ENCODE assay signal across 9 cellular contexts in genomic region chr5:6721442-6721841, GRCh38. TPM values are rescaled to one million over a fixed set of nuclear protein-coding genes. Genes with fewer than 3 reads are reported as not detected.
DNase-seq lines count a peak whose midpoint lies in the region; ATAC-seq and TF ChIP-seq lines count a peak whose summit lies in the region.
"Had no signal": no experiment of that assay in that cellular context is flagged by ENCODE, and none has a peak within 500 bp of the region (broad histone marks: within the 10 kb centered on the region; RNA-seq: fewer than 3 reads in every experiment).

No MANE protein-coding gene starts in this region.

- no peak overlapping the region for H2AFZ ChIP-seq in DND-41 (ENCODE audit: low read depth, low read length)

- H3K27me3 ChIP-seq in DND-41 (ENCODE audit: insufficient read depth, low read length, poor library complexity) = no peaks in the 10 kb centered on the region

- peaks cover 77% of the 10 kb centered on the region for H3K4me1 ChIP-seq in DND-41 (ENCODE audit: insufficient read depth, low read length)

- H3K4me1 Mint-ChIP-seq in IgD-negative memory B cell (peaks cover 66 to 73% (median 69%) of the 10 kb centered on the region in 3 donors), brain (peaks cover 99% of the 10 kb centered on the region)
- H3K4me1 Mint-ChIP-seq in natural killer cell treated with Interleukin-12 subunit alpha and Interleukin-12 subunit beta and Interleukin-15 and Interleukin-18, amount 100 ng/mL, for 72 hours (ENCODE audit: low read depth in 2 of 2) = peaks cover 68 to 85% of the 10 kb centered on the region in 2 donors

- H3K4me2 ChIP-seq in DND-41 (ENCODE audit: insufficient read depth, low read length) = peak overlapping the region; percentile 38; the same call in 1 of the 2 replicates

- no peak for TF ChIP-seq CTCF in DND-41 (IDR thresholded peaks at IDR 0.05; ENCODE audit: borderline replicate concordance, extremely low read depth, low read length, poor library complexity, severe bottlenecking)
- no peak for TF ChIP-seq CTCF in brain (conservative IDR thresholded peaks at IDR 0.05)

- DNase-seq in DND-41 = no peak
- no peak for DNase-seq in natural killer cell treated with Interleukin-12 subunit alpha and Interleukin-12 subunit beta and Interleukin-15 and Interleukin-18, amount 100 ng/mL, for 72 hours (ENCODE audit: low spot score)
- DNase-seq in NCI-H2107 (lab: John Stamatoyannopoulos, UW) = no peak
- no peak for DNase-seq in SKM-1 treated with dmso at 0.1 percent for 144 hours (lab: John Stamatoyannopoulos, UW; ENCODE audit: unreplicated experiment)
- no peak for DNase-seq in GM19238 (ENCODE audit: insufficient read length, low spot score)
- DNase-seq: mucosa of descending colon had no signal

- no peak overlapping the region for H3K4me3 ChIP-seq in DND-41 (ENCODE audit: low read depth in 1 of 2, low read length in 2 of 2)
- H3K4me3 ChIP-seq: mucosa of descending colon had no signal

- peaks cover 95% of the 10 kb centered on the region for H4K20me1 ChIP-seq in DND-41 (ENCODE audit: insufficient read depth, low read length)

- H3K9me3 Mint-ChIP-seq in IgD-negative memory B cell = no peaks in the 10 kb centered on the region
- no peaks in the 10 kb centered on the region for H3K9me3 Mint-ChIP-seq in brain
- no peaks in the 10 kb centered on the region for H3K9me3 Mint-ChIP-seq in natural killer cell treated with Interleukin-12 subunit alpha and Interleukin-12 subunit beta and Interleukin-15 and Interleukin-18, amount 100 ng/mL, for 72 hours

- H3K27ac ChIP-seq in DND-41 (ENCODE audit: low read length) = no peak overlapping the region

- peak overlapping the region; percentile 2 to 94 (median 65) for H3K27ac Mint-ChIP-seq in IgD-negative memory B cell
- peak overlapping the region in 3 of 5 experiments; percentile 59 to 75 (median 61) for H3K27ac Mint-ChIP-seq in brain
- peak overlapping the region; percentile 77 to 85 for H3K27ac Mint-ChIP-seq in natural killer cell treated with Interleukin-12 subunit alpha and Interleukin-12 subunit beta and Interleukin-15 and Interleukin-18, amount 100 ng/mL, for 72 hours

- peaks cover 87% of the 10 kb centered on the region for H3K36me3 ChIP-seq in DND-41 (ENCODE audit: insufficient read depth, low read length)

- H3K79me2 ChIP-seq in DND-41 (ENCODE audit: insufficient read depth, low read length) = peaks cover 100% of the 10 kb centered on the region

- peak overlapping the region; percentile 56 to 90 (median 73) for H3K4me3 Mint-ChIP-seq in IgD-negative memory B cell
- peak overlapping the region in 4 of 5 experiments; percentile 43 to 78 (median 56) for H3K4me3 Mint-ChIP-seq in brain
- peak overlapping the region; percentile 80 for H3K4me3 Mint-ChIP-seq in natural killer cell treated with Interleukin-12 subunit alpha and Interleukin-12 subunit beta and Interleukin-15 and Interleukin-18, amount 100 ng/mL, for 72 hours

- no peak overlapping the region for H3K9ac ChIP-seq in DND-41 (ENCODE audit: low read depth, low read length)

- no peaks in the 10 kb centered on the region for H3K9me3 ChIP-seq in DND-41 (ENCODE audit: insufficient read depth, low read length, severe bottlenecking)
- H3K9me3 ChIP-seq: mucosa of descending colon had no signal

- H3K36me3 Mint-ChIP-seq in IgD-negative memory B cell = no peaks in the 10 kb centered on the region
- peaks cover 44% of the 10 kb centered on the region for H3K36me3 Mint-ChIP-seq in brain
- no peaks in the 10 kb centered on the region for H3K36me3 Mint-ChIP-seq in natural killer cell treated with Interleukin-12 subunit alpha and Interleukin-12 subunit beta and Interleukin-15 and Interleukin-18, amount 100 ng/mL, for 72 hours

- H3K27me3 Mint-ChIP-seq in IgD-negative memory B cell (no peaks in the 10 kb centered on the region), brain (no peaks in the 10 kb centered on the region)
- no peaks in the 10 kb centered on the region for H3K27me3 Mint-ChIP-seq in natural killer cell treated with Interleukin-12 subunit alpha and Interleukin-12 subunit beta and Interleukin-15 and Interleukin-18, amount 100 ng/mL, for 72 hours

- 0 out of 3 replicates have a peak, but pooled peaks have one; percentile 20 for ATAC-seq in DND-41 (ENCODE audit: insufficient read depth, low read depth)
- ATAC-seq in natural killer cell treated with Interleukin-12 subunit alpha and Interleukin-12 subunit beta and Interleukin-15 and Interleukin-18, amount 100 ng/mL, for 72 hours = no peak
- ATAC-seq in GM21528 (IDR thresholded peaks at IDR 0.05; ENCODE audit: low FRiP score, unreplicated experiment) = no peak
- ATAC-seq: mucosa of descending colon had no signal

RNA-seq across cellular contexts. Expression of gene TENT4A, which starts 8.2 kb away (rescaled TPM):
- 1.6 TPM for polyA plus RNA-seq in IgD-negative memory B cell
- 20.8 TPM for polyA plus RNA-seq in brain (ENCODE audit: insufficient read depth, low read depth, low replicate concordance)
- 10 to 100 TPM; 37.8 to 69.9 TPM for total RNA-seq in natural killer cell treated with Interleukin-12 subunit alpha and Interleukin-12 subunit beta and Interleukin-15 and Interleukin-18, amount 100 ng/mL, for 72 hours
